8 cellular contexts compared by ENCODE assay signal in genomic region chr17:16869531-16870252, GRCh38.
DNase-seq lines count a peak whose midpoint lies in the region; FAIRE-seq and TF ChIP-seq lines count a peak whose summit lies in the region.
"Not testable (repeated sequence)": the region's sequence is repeated elsewhere in the genome, so short reads cannot be mapped to it uniquely, and the experiment has no call there.

No MANE protein-coding gene starts in this region.

- H3K36me3 Mint-ChIP-seq in H9 (ENCODE audit: insufficient read depth in 1 of 3, low read depth in 3 of 3); astrocyte (ENCODE audit: low read depth, unreplicated experiment); endodermal cell (ENCODE audit: low read depth); osteocyte (ENCODE audit: unreplicated experiment): not testable (repeated sequence)

- not testable (repeated sequence) for H3K27me3 ChIP-seq in H9 (ENCODE audit: insufficient read depth, low read length); astrocyte (ENCODE audit: insufficient read depth, low read length); endodermal cell (ENCODE audit: control insufficient read depth, insufficient read depth, low read length, poor library complexity, severe bottlenecking); suprapubic skin

- H3K4me1 Mint-ChIP-seq in H9: peaks cover 21 to 24% of the 10 kb centered on the region in 2 experiments
- H3K4me1 Mint-ChIP-seq in astrocyte (ENCODE audit: low read depth, unreplicated experiment); osteocyte (ENCODE audit: unreplicated experiment): not testable (repeated sequence)
- peaks cover 18% of the 10 kb centered on the region for H3K4me1 Mint-ChIP-seq in endodermal cell

- not testable (repeated sequence) for H3K9me3 Mint-ChIP-seq in H9; astrocyte (ENCODE audit: unreplicated experiment); endodermal cell; osteocyte (ENCODE audit: unreplicated experiment)

- H3K4me3 ChIP-seq in astrocyte (ENCODE audit: insufficient read depth, low read depth, low read length); endodermal cell (ENCODE audit: low read length); suprapubic skin: not testable (repeated sequence)

- not testable (repeated sequence) for H3K23ac ChIP-seq in H9 (ENCODE audit: insufficient read length, low read depth, low read length)

- H3K14ac ChIP-seq in H9 (ENCODE audit: insufficient read depth, low read length): not testable (repeated sequence)

- H3K27ac Mint-ChIP-seq in H9; endodermal cell; osteocyte (ENCODE audit: unreplicated experiment): not testable (repeated sequence)
- H3K27ac Mint-ChIP-seq in astrocyte (ENCODE audit: unreplicated experiment): peak overlapping the region; percentile 15

- H3K27ac ChIP-seq in H9 (ENCODE audit: insufficient read length, low read depth, low read length); astrocyte (ENCODE audit: low read depth, low read length); endodermal cell (ENCODE audit: low read depth, low read length); suprapubic skin: not testable (repeated sequence)

- TF ChIP-seq CTCF in H9 (conservative IDR thresholded peaks at IDR 0.05); astrocyte (IDR thresholded peaks at IDR 0.05; ENCODE audit: insufficient read depth, low read depth, low read length); endodermal cell (conservative IDR thresholded peaks at IDR 0.05); osteocyte (IDR thresholded peaks at IDR 0.05); suprapubic skin (IDR thresholded peaks at IDR 0.05): not testable (repeated sequence)

- not testable (repeated sequence) for TF ChIP-seq EP300 in suprapubic skin (IDR thresholded peaks at IDR 0.05)

- H3K4me3 Mint-ChIP-seq in H9; astrocyte (ENCODE audit: unreplicated experiment); endodermal cell; osteocyte (ENCODE audit: unreplicated experiment): not testable (repeated sequence)

- not testable (repeated sequence) for H3K23me2 ChIP-seq in H9 (ENCODE audit: insufficient read length, low read depth, low read length, poor library complexity, severe bottlenecking)

- not testable (repeated sequence) for H3K4me1 ChIP-seq in H9 (ENCODE audit: insufficient read depth, low read length); astrocyte (ENCODE audit: insufficient read depth, low read length); endodermal cell (ENCODE audit: control insufficient read depth, insufficient read depth, low read length); suprapubic skin

- TF ChIP-seq POLR2A in suprapubic skin (IDR thresholded peaks at IDR 0.05): not testable (repeated sequence)

- H2BK15ac ChIP-seq in H9 (ENCODE audit: low read depth, low read length): not testable (repeated sequence)

- H3K79me2 ChIP-seq in H9 (ENCODE audit: insufficient read depth, low read length); astrocyte (ENCODE audit: insufficient read depth, low read length): not testable (repeated sequence)

- not testable (repeated sequence) for H2BK5ac ChIP-seq in H9 (ENCODE audit: insufficient read length, low read length)

- H3K9me3 ChIP-seq in H9 (ENCODE audit: control insufficient read depth, low read depth, low read length); astrocyte (ENCODE audit: insufficient read depth, low read depth, low read length); endodermal cell (ENCODE audit: control insufficient read depth, low read length); suprapubic skin: not testable (repeated sequence)

- not testable (repeated sequence) for H3K36me3 ChIP-seq in astrocyte (ENCODE audit: insufficient read depth, low read length); endodermal cell (ENCODE audit: control insufficient read depth, insufficient read depth, low read length); suprapubic skin

- not testable (repeated sequence) for H2BK20ac ChIP-seq in H9 (ENCODE audit: low read depth, low read length, poor library complexity, severe bottlenecking)

- H3K9ac ChIP-seq in H9 (ENCODE audit: extremely low read depth, insufficient read length, low read length); astrocyte (ENCODE audit: low read length); endodermal cell (ENCODE audit: extremely low read depth, low read length, poor library complexity, severe bottlenecking): not testable (repeated sequence)

- H4K91ac ChIP-seq in H9 (ENCODE audit: insufficient read length, low read depth, low read length): not testable (repeated sequence)

- not testable (repeated sequence) for FAIRE-seq in astrocyte (lab: Jason Lieb, UNC)

- not testable (repeated sequence) for H3K4ac ChIP-seq in H9 (ENCODE audit: low read depth, low read length)

- WGBS in H9 (ENCODE audit: extremely low coverage, insufficient read length, low lambda C conversion rate): no CpG with 5 or more reads among the region's 11 CpGs
- 91 to 92% methylated on average over 2 to 8 of the region's 11 CpGs for WGBS in endodermal cell (ENCODE audit: insufficient coverage in 1 of 2, insufficient read length in 1 of 2), 2 experiments
- WGBS in suprapubic skin: 86% methylated on average over 9 of the region's 11 CpGs

- not testable (repeated sequence) for H2BK12ac ChIP-seq in H9 (ENCODE audit: insufficient read length, low read depth, low read length)

- H3K27me3 Mint-ChIP-seq in H9 (ENCODE audit: low read depth); endodermal cell (ENCODE audit: insufficient read depth); osteocyte (ENCODE audit: unreplicated experiment): not testable (repeated sequence)
- H3K27me3 Mint-ChIP-seq in astrocyte (ENCODE audit: low read depth, unreplicated experiment): peaks cover 24% of the 10 kb centered on the region

- not testable (repeated sequence) for H4K5ac ChIP-seq in H9 (ENCODE audit: insufficient read length, low read depth, low read length)

- not testable (repeated sequence) for H4K8ac ChIP-seq in H9 (replicated peaks; ENCODE audit: insufficient read length, low read depth, low read length)

- H2AK5ac ChIP-seq in H9 (ENCODE audit: insufficient read length, low read length): not testable (repeated sequence)

- H3T11ph ChIP-seq in H9 (ENCODE audit: low read length): not testable (repeated sequence)

- not testable (repeated sequence) for H2AFZ ChIP-seq in H9 (ENCODE audit: low read length); astrocyte (ENCODE audit: low read depth, low read length)

- H2BK120ac ChIP-seq in H9 (ENCODE audit: low read depth, low read length, poor library complexity, severe bottlenecking): not testable (repeated sequence)

- not testable (repeated sequence) for H3K79me1 ChIP-seq in H9 (ENCODE audit: insufficient read depth, low read depth, low read length, poor library complexity, severe bottlenecking)

- H3K56ac ChIP-seq in H9 (ENCODE audit: insufficient read length, low read depth, low read length): not testable (repeated sequence)

- H3K4me2 ChIP-seq in H9 (ENCODE audit: insufficient read depth, insufficient read length, low read length); astrocyte (ENCODE audit: low read length): not testable (repeated sequence)

- DNase-seq in H9 (peak; percentile 21), endodermal cell (peak; percentile 31), islet precursor cell (peak; percentile 52), mesenteric fat pad (ENCODE audit: low spot score) (peak; percentile 67), osteocyte (ENCODE audit: extremely low spot score, unreplicated experiment) (peak; percentile 60), suprapubic skin (ENCODE audit: low spot score in 2 of 2) (peak; percentile 26 to 31)
- peak; percentile 21 for DNase-seq in activated CD8-positive, alpha-beta memory T cell treated with anti-CD3 and anti-CD28 coated beads for 24 hours
- not testable (repeated sequence) for DNase-seq in astrocyte (ENCODE audit: low read depth)

- not testable (repeated sequence) for H3K18ac ChIP-seq in H9 (ENCODE audit: insufficient read length, low read depth, low read length)

- H4K20me1 ChIP-seq in H9 (ENCODE audit: control insufficient read depth, insufficient read depth, insufficient read length); astrocyte (ENCODE audit: insufficient read depth, low read length): not testable (repeated sequence)
